Comparison of ENCODE assay signal across 9 cellular contexts in genomic region chr1:50308883-50309282, GRCh38.
DNase-seq lines count a peak whose midpoint lies in the region; ATAC-seq and TF ChIP-seq lines count a peak whose summit lies in the region.
"Had no signal": no experiment of that assay in that cellular context is flagged by ENCODE, and none has a peak within 500 bp of the region (broad histone marks: within the 10 kb centered on the region; RNA-seq: fewer than 3 reads in every experiment).

No MANE protein-coding gene starts in this region.

- no peaks in the 10 kb centered on the region for H3K4me1 ChIP-seq in adrenal gland (replicated peaks in 1 of 2)
- H3K4me1 ChIP-seq: esophagus squamous epithelium had no signal

- H3K4me3 ChIP-seq in adrenal gland: no peak overlapping the region
- H3K4me3 ChIP-seq: esophagus squamous epithelium had no signal

- TF ChIP-seq EP300 in Ishikawa (IDR thresholded peaks at IDR 0.05; ENCODE audit: borderline replicate concordance): no peak

- in situ Hi-C loops in G401 (cut with HindIII; ENCODE audit: low sequenced_read_pairs): no loop called here

- no peak for TF ChIP-seq CTCF in adrenal gland (IDR thresholded peaks at IDR 0.05)
- TF ChIP-seq CTCF in glutamatergic neuron (IDR thresholded peaks at IDR 0.05; ENCODE audit: partially characterized antibody, unreplicated experiment): no peak

- ATAC-seq in GM21360 (IDR thresholded peaks at IDR 0.05; ENCODE audit: unreplicated experiment): no peak

- H3K9me3 Mint-ChIP-seq in glutamatergic neuron (ENCODE audit: unreplicated experiment): no peaks in the 10 kb centered on the region

- no peak overlapping the region for H3K4me3 Mint-ChIP-seq in glutamatergic neuron (ENCODE audit: unreplicated experiment)

- H3K27me3 ChIP-seq in adrenal gland: no peaks in the 10 kb centered on the region

- no peaks in the 10 kb centered on the region for H3K4me1 Mint-ChIP-seq in glutamatergic neuron (ENCODE audit: low read depth, unreplicated experiment)

- peaks cover 1% of the 10 kb centered on the region for H3K27me3 Mint-ChIP-seq in glutamatergic neuron (ENCODE audit: unreplicated experiment)

- no peaks in the 10 kb centered on the region for H3K36me3 Mint-ChIP-seq in glutamatergic neuron (ENCODE audit: unreplicated experiment)

- intact Hi-C loops in adrenal gland (cut with DNase I): no loop called here

- DNase-seq in EH (ENCODE audit: low read depth) (peak; percentile 32), adrenal gland (peak; percentile 38 to 68 (median 44)), left kidney (ENCODE audit: low read depth, low spot score) (peak; percentile 95), glutamatergic neuron (no peak), G401 (ENCODE audit: low spot score) (no peak), NCI-H524 (lab: John Stamatoyannopoulos, UW) (no peak)
- DNase-seq: esophagus squamous epithelium had no signal

- no peak overlapping the region for H3K27ac ChIP-seq in adrenal gland
- H3K27ac ChIP-seq: esophagus squamous epithelium had no signal

- no peak for TF ChIP-seq POLR2A in adrenal gland (IDR thresholded peaks at IDR 0.05)

- H3K27ac Mint-ChIP-seq in glutamatergic neuron (ENCODE audit: unreplicated experiment): no peak overlapping the region

- WGBS in adrenal gland, 4 donors: 15 to 21% (median 19%) methylated on average over 7 of the region's 7 CpGs

- no peaks in the 10 kb centered on the region for H3K36me3 ChIP-seq in adrenal gland (replicated peaks in 1 of 2)
- H3K36me3 ChIP-seq: esophagus squamous epithelium had no signal

- no peaks in the 10 kb centered on the region for H3K9me3 ChIP-seq in adrenal gland (replicated peaks in 1 of 3)
- H3K9me3 ChIP-seq: esophagus squamous epithelium had no signal

- no peak for TF ChIP-seq RAD21 in Ishikawa (IDR thresholded peaks at IDR 0.05; ENCODE audit: low read depth)

TF ChIP-seq in Ishikawa, 13 proteins besides CTCF, POLR2A, EP300 and RAD21:
- TF ChIP-seq EGR1 (IDR thresholded peaks at IDR 0.05): no peak
- TF ChIP-seq REST (IDR thresholded peaks at IDR 0.05; ENCODE audit: low read depth): peak; percentile 95
- TF ChIP-seq MAX (IDR thresholded peaks at IDR 0.05): no peak
- no peak for TF ChIP-seq TAF1 (IDR thresholded peaks at IDR 0.05; ENCODE audit: low read depth)

Comparison
In these comparisons a context has a peak if more than half of its experiments do, and no peak if none do; other contexts are left out.
1. DNase-seq: peak in EH (single experiment), adrenal gland (7 of 7) and left kidney (single experiment); none in glutamatergic neuron (single experiment), G401 (single experiment) and NCI-H524 (0 of 2).